Comparison of ENCODE assay signal across 14 cellular contexts in genomic region chr2:30437809-30438548, GRCh38.
"Had no signal": no experiment of that assay in that cellular context is flagged by ENCODE, and none has a peak within 500 bp of the region (broad histone marks: within the 10 kb centered on the region; RNA-seq: fewer than 3 reads in every experiment).

No MANE protein-coding gene starts in this region.

- H3K27ac ChIP-seq: psoas muscle, WERI-Rb-1 had no signal

- ATAC-seq: activated CD8-positive, alpha-beta T cell treated with anti-CD3 and anti-CD28 coated beads, Interleukin-2, amount 10 ng/mL, durations not matched to agents 7 days and 5 days; psoas muscle had no signal

- H3K27me3 ChIP-seq: sigmoid colon, tibial artery had no signal

- DNase-seq: activated CD4-positive, alpha-beta T cell treated with anti-CD3 and anti-CD28 coated beads for 48 hours; activated CD8-positive, alpha-beta memory T cell treated with anti-CD3 and anti-CD28 coated beads, Interleukin-2, amount 50 U/mL, for 48 hours; activated CD8-positive, alpha-beta T cell treated with anti-CD3 and anti-CD28 coated beads, Interleukin-2, amount 10 ng/mL, durations not matched to agents 7 days and 5 days; hypothalamus; kidney glomerular epithelial cell; mucosa of descending colon; nephron progenitor cell; psoas muscle; sigmoid colon; stimulated activated CD4-positive, alpha-beta T cell treated with anti-CD3 and anti-CD28 coated beads, Interleukin-12 subunit alpha, Interleukin-12 subunit beta, amount 100 ng/mL, for 4 hours; stimulated activated naive CD8-positive, alpha-beta T cell treated with anti-CD3 and anti-CD28 coated beads, Interleukin-15, amount 100 ng/mL, for 72 hours; T-helper 9 cell; tibial artery; WERI-Rb-1 had no signal

- H3K4me3 ChIP-seq: mucosa of descending colon, psoas muscle, sigmoid colon, tibial artery had no signal

- H3K36me3 ChIP-seq: sigmoid colon, tibial artery, WERI-Rb-1 had no signal

- H3K9me3 ChIP-seq: mucosa of descending colon, psoas muscle, sigmoid colon, tibial artery had no signal

- H3K4me1 ChIP-seq: psoas muscle had no signal
